20 cellular contexts compared by ENCODE assay signal in genomic region chr7:139973091-139973490, GRCh38.
"Had no signal": no experiment of that assay in that cellular context is flagged by ENCODE, and none has a peak within 500 bp of the region (broad histone marks: within the 10 kb centered on the region; RNA-seq: fewer than 3 reads in every experiment).

No MANE protein-coding gene starts in this region.

- H3K4me1 ChIP-seq: heart left ventricle, psoas muscle, spleen, testis, transverse colon had no signal

- H3K9me3 Mint-ChIP-seq: naive thymus-derived CD8-positive, alpha-beta T cell; stimulated activated naive CD8-positive, alpha-beta T cell treated with anti-CD3 and anti-CD28 coated beads, Interleukin-15, amount 100 ng/mL, for 72 hours had no signal

- H3K4me3 Mint-ChIP-seq: naive thymus-derived CD8-positive, alpha-beta T cell; stimulated activated naive B cell treated with anti-CD40 and anti-IgM and Interleukin-4, amounts not matched to agents 10 μg/mL and 1 μg/mL and 100 μg/mL, for 72 hours; stimulated activated naive CD8-positive, alpha-beta T cell treated with anti-CD3 and anti-CD28 coated beads, Interleukin-15, amount 100 ng/mL, for 72 hours had no signal

- H3K27ac Mint-ChIP-seq: stimulated activated naive B cell treated with anti-CD40 and anti-IgM and Interleukin-4, amounts not matched to agents 10 μg/mL and 1 μg/mL and 100 μg/mL, for 72 hours had no signal

- ATAC-seq: heart left ventricle; left lobe of liver; mucosa of descending colon; naive thymus-derived CD8-positive, alpha-beta T cell; psoas muscle; sciatic nerve; stimulated activated naive B cell treated with anti-CD40 and anti-IgM and Interleukin-4, amounts not matched to agents 10 μg/mL and 1 μg/mL and 100 μg/mL, for 72 hours; stimulated activated naive CD8-positive, alpha-beta T cell treated with anti-CD3 and anti-CD28 coated beads, Interleukin-15, amount 100 ng/mL, for 72 hours had no signal

- H3K36me3 Mint-ChIP-seq: naive thymus-derived CD8-positive, alpha-beta T cell had no signal

- H3K27ac ChIP-seq: heart left ventricle, psoas muscle, spleen, testis, transverse colon had no signal

- DNase-seq: cerebellar nuclear complex; dermis blood vessel endothelial cell; erythroblast; foreskin melanocyte; heart left ventricle; hypothalamus; kidney glomerular epithelial cell; mucosa of descending colon; naive thymus-derived CD8-positive, alpha-beta T cell; psoas muscle; spleen; stimulated activated CD4-positive, alpha-beta T cell treated with anti-CD3 and anti-CD28 coated beads, Interleukin-15, amount 100 ng/mL, for 24 hours; stimulated activated CD4-positive, alpha-beta T cell treated with anti-CD3 and anti-CD28 coated beads, Interleukin-1b, Interleukin-23, amount 100 ng/mL, for 48 hours; stimulated activated CD4-positive, alpha-beta T cell treated with anti-CD3 and anti-CD28 coated beads, Interleukin-4, amount 100 ng/mL, for 24 hours; stimulated activated naive B cell treated with anti-CD40 and anti-IgM and Interleukin-4, amounts not matched to agents 10 μg/mL and 1 μg/mL and 100 μg/mL, for 72 hours; stimulated activated naive CD8-positive, alpha-beta T cell treated with anti-CD3 and anti-CD28 coated beads, Interleukin-15, amount 100 ng/mL, for 72 hours; testis; transverse colon had no signal

- H3K9me3 ChIP-seq: heart left ventricle, mucosa of descending colon, psoas muscle, spleen, testis, transverse colon had no signal

- H3K27me3 ChIP-seq: heart left ventricle, spleen, testis, transverse colon had no signal

- H3K27me3 Mint-ChIP-seq: stimulated activated naive B cell treated with anti-CD40 and anti-IgM and Interleukin-4, amounts not matched to agents 10 μg/mL and 1 μg/mL and 100 μg/mL, for 72 hours had no signal

- H3K4me3 ChIP-seq: heart left ventricle, mucosa of descending colon, psoas muscle, spleen, testis, transverse colon had no signal

- H3K36me3 ChIP-seq: transverse colon had no signal
